Comparison of ENCODE assay signal across 1 cellular context in the genomic region with DNA sequence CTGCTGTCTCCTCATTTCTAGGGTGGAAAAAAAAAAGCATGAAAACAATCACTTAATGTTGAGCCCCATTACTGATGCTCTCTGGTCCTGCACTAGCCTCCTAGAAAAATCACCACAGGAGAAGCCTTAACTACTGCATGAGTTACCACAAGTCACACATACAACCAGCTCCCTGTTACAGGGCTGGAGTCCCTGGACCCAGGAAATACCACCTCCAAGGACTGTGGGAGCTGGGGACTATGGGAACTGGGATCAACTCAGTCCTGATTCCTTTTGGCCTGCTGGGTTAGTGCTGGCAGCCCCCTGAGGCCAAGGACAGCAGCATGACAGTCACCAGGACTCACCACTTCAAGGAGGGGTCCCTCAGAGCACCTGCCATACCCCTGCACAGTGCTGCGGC.
TF ChIP-seq lines count a peak whose summit lies in the region.

No MANE protein-coding gene starts in this region.

TF ChIP-seq in GM23338, 12 proteins besides CTCF, POLR2A, EP300 and RAD21 (continued from another document):
- TF ChIP-seq, protein P1, sequence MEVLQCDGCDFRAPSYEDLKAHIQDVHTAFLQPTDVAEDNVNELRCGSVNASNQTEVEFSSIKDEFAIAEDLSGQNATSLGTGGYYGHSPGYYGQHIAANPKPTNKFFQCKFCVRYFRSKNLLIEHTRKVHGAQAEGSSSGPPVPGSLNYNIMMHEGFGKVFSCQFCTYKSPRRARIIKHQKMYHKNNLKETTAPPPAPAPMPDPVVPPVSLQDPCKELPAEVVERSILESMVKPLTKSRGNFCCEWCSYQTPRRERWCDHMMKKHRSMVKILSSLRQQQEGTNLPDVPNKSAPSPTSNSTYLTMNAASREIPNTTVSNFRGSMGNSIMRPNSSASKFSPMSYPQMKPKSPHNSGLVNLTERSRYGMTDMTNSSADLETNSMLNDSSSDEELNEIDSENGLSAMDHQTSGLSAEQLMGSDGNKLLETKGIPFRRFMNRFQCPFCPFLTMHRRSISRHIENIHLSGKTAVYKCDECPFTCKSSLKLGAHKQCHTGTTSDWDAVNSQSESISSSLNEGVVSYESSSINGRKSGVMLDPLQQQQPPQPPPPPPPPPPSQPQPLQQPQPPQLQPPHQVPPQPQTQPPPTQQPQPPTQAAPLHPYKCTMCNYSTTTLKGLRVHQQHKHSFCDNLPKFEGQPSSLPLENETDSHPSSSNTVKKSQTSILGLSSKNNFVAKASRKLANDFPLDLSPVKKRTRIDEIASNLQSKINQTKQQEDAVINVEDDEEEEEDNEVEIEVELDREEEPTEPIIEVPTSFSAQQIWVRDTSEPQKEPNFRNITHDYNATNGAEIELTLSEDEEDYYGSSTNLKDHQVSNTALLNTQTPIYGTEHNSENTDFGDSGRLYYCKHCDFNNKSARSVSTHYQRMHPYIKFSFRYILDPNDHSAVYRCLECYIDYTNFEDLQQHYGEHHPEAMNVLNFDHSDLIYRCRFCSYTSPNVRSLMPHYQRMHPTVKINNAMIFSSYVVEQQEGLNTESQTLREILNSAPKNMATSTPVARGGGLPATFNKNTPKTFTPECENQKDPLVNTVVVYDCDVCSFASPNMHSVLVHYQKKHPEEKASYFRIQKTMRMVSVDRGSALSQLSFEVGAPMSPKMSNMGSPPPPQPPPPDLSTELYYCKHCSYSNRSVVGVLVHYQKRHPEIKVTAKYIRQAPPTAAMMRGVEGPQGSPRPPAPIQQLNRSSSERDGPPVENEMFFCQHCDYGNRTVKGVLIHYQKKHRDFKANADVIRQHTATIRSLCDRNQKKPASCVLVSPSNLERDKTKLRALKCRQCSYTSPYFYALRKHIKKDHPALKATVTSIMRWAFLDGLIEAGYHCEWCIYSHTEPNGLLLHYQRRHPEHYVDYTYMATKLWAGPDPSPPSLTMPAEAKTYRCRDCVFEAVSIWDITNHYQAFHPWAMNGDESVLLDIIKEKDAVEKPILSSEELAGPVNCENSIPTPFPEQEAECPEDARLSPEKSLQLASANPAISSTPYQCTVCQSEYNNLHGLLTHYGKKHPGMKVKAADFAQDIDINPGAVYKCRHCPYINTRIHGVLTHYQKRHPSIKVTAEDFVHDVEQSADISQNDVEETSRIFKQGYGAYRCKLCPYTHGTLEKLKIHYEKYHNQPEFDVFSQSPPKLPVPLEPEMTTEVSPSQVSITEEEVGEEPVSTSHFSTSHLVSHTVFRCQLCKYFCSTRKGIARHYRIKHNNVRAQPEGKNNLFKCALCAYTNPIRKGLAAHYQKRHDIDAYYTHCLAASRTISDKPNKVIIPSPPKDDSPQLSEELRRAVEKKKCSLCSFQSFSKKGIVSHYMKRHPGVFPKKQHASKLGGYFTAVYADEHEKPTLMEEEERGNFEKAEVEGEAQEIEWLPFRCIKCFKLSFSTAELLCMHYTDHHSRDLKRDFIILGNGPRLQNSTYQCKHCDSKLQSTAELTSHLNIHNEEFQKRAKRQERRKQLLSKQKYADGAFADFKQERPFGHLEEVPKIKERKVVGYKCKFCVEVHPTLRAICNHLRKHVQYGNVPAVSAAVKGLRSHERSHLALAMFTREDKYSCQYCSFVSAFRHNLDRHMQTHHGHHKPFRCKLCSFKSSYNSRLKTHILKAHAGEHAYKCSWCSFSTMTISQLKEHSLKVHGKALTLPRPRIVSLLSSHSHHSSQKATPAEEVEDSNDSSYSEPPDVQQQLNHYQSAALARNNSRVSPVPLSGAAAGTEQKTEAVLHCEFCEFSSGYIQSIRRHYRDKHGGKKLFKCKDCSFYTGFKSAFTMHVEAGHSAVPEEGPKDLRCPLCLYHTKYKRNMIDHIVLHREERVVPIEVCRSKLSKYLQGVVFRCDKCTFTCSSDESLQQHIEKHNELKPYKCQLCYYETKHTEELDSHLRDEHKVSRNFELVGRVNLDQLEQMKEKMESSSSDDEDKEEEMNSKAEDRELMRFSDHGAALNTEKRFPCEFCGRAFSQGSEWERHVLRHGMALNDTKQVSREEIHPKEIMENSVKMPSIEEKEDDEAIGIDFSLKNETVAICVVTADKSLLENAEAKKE (CRISPR knock-in tag; IDR thresholded peaks at IDR 0.05), result no peak
- no peak for TF ChIP-seq ZNF331 (CRISPR knock-in tag; IDR thresholded peaks at IDR 0.05; ENCODE audit: low read depth)
- TF ChIP-seq, protein P2, sequence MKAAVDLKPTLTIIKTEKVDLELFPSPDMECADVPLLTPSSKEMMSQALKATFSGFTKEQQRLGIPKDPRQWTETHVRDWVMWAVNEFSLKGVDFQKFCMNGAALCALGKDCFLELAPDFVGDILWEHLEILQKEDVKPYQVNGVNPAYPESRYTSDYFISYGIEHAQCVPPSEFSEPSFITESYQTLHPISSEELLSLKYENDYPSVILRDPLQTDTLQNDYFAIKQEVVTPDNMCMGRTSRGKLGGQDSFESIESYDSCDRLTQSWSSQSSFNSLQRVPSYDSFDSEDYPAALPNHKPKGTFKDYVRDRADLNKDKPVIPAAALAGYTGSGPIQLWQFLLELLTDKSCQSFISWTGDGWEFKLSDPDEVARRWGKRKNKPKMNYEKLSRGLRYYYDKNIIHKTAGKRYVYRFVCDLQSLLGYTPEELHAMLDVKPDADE (IDR thresholded peaks at IDR 0.05), result no peak
- TF ChIP-seq POLR2AphosphoS5 (IDR thresholded peaks at IDR 0.05; ENCODE audit: low read depth), result no peak
- TF ChIP-seq JUNB (IDR thresholded peaks at IDR 0.05; ENCODE audit: unreplicated experiment), result no peak
- no peak for TF ChIP-seq EZH2 (IDR thresholded peaks at IDR 0.05; ENCODE audit: low read depth, unreplicated experiment)
- TF ChIP-seq, protein P3, sequence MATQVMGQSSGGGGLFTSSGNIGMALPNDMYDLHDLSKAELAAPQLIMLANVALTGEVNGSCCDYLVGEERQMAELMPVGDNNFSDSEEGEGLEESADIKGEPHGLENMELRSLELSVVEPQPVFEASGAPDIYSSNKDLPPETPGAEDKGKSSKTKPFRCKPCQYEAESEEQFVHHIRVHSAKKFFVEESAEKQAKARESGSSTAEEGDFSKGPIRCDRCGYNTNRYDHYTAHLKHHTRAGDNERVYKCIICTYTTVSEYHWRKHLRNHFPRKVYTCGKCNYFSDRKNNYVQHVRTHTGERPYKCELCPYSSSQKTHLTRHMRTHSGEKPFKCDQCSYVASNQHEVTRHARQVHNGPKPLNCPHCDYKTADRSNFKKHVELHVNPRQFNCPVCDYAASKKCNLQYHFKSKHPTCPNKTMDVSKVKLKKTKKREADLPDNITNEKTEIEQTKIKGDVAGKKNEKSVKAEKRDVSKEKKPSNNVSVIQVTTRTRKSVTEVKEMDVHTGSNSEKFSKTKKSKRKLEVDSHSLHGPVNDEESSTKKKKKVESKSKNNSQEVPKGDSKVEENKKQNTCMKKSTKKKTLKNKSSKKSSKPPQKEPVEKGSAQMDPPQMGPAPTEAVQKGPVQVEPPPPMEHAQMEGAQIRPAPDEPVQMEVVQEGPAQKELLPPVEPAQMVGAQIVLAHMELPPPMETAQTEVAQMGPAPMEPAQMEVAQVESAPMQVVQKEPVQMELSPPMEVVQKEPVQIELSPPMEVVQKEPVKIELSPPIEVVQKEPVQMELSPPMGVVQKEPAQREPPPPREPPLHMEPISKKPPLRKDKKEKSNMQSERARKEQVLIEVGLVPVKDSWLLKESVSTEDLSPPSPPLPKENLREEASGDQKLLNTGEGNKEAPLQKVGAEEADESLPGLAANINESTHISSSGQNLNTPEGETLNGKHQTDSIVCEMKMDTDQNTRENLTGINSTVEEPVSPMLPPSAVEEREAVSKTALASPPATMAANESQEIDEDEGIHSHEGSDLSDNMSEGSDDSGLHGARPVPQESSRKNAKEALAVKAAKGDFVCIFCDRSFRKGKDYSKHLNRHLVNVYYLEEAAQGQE (IDR thresholded peaks at IDR 0.05; ENCODE audit: unreplicated experiment), result no peak
- no peak for TF ChIP-seq NANOG (IDR thresholded peaks at IDR 0.05; ENCODE audit: borderline replicate concordance)
- no peak for TF ChIP-seq STAT1 (IDR thresholded peaks at IDR 0.05; ENCODE audit: unreplicated experiment)
